ENCODE assay signal across 8 cellular contexts in the genomic region with DNA sequence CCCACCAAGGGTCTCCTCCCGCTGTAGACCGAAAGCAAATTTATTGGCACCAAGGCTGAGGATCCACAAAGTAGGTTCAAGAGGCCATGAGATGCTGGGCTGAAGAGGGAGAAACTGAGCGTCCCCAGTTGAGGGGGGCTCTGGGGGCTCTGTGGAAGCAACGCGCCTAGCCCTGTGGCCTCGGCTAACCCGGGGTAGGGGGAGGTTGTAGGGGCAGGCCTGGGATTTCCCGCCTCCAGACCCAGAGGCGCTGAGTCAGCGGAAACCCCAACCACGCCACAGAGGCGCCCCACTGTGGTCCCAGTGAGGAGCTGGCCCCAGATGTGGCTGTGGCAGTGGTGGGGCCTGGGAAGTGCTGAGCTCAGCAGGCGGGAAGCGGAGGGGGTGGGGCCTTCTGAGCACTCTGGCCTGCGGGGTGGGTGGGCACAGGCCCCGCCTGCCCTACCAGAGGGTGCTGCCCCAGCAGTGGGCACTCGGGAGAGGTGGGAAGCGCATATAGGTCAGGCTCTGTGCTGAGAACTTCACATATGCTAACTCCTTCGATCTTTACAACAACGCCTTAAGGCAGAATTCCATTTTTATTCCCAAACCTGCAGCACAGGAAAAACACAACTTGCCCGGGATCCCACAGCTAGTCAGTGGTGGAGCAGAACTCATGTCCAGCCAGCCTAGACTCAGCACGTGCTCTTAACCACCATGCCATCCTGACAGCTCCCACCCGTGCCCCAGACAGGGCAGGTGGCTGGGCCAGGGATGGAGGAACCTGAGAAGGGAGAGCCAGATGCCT. TPM values are rescaled to one million over a fixed set of nuclear protein-coding genes. Genes with fewer than 3 reads are reported as not detected.
DNase-seq lines count a peak whose midpoint lies in the region; ATAC-seq and TF ChIP-seq lines count a peak whose summit lies in the region.

No MANE protein-coding gene starts in this region.

- no peaks in the 10 kb centered on the region for H3K9me3 ChIP-seq in suprapubic skin

- peaks cover 44% of the 10 kb centered on the region for H3K27me3 Mint-ChIP-seq in activated CD8-positive, alpha-beta memory T cell treated with anti-CD3 and anti-CD28 coated beads, Interleukin-2, amount 10 ng/mL, durations not matched to agents 7 days and 5 days
- H3K27me3 Mint-ChIP-seq in nephron (ENCODE audit: low read depth), result peaks cover 6% of the 10 kb centered on the region

- peak; percentile 87 for ATAC-seq in activated CD8-positive, alpha-beta memory T cell treated with anti-CD3 and anti-CD28 coated beads, Interleukin-2, amount 10 ng/mL, durations not matched to agents 7 days and 5 days
- ATAC-seq in esophagus mucosa, result peak; percentile 40

- no peak for TF ChIP-seq POLR2A in suprapubic skin (IDR thresholded peaks at IDR 0.05)

- H3K27ac ChIP-seq in suprapubic skin, result peak overlapping the region; percentile 78

- no peaks in the 10 kb centered on the region for H3K9me3 Mint-ChIP-seq in activated CD8-positive, alpha-beta memory T cell treated with anti-CD3 and anti-CD28 coated beads, Interleukin-2, amount 10 ng/mL, durations not matched to agents 7 days and 5 days (ENCODE audit: low read depth)
- no peaks in the 10 kb centered on the region for H3K9me3 Mint-ChIP-seq in nephron

- peaks cover 66% of the 10 kb centered on the region for H3K4me1 ChIP-seq in suprapubic skin

- 32% methylated on average over 7 of the region's 23 CpGs for WGBS in suprapubic skin

- H3K36me3 ChIP-seq in suprapubic skin, result no peaks in the 10 kb centered on the region

- H3K4me1 Mint-ChIP-seq in activated CD8-positive, alpha-beta memory T cell treated with anti-CD3 and anti-CD28 coated beads, Interleukin-2, amount 10 ng/mL, durations not matched to agents 7 days and 5 days, result peaks cover 51% of the 10 kb centered on the region
- H3K4me1 Mint-ChIP-seq in nephron, result peaks cover 72% of the 10 kb centered on the region

- H3K27ac Mint-ChIP-seq in activated CD8-positive, alpha-beta memory T cell treated with anti-CD3 and anti-CD28 coated beads, Interleukin-2, amount 10 ng/mL, durations not matched to agents 7 days and 5 days, result peak overlapping the region; percentile 61
- H3K27ac Mint-ChIP-seq in nephron, result peak overlapping the region; percentile 89 to 97 (median 95)

- H3K36me3 Mint-ChIP-seq in activated CD8-positive, alpha-beta memory T cell treated with anti-CD3 and anti-CD28 coated beads, Interleukin-2, amount 10 ng/mL, durations not matched to agents 7 days and 5 days, result no peaks in the 10 kb centered on the region
- no peaks in the 10 kb centered on the region for H3K36me3 Mint-ChIP-seq in nephron (ENCODE audit: low read depth)

- DNase-seq in CD1c-positive myeloid dendritic cell (ENCODE audit: extremely low spot score) (peak; percentile 10), suprapubic skin (ENCODE audit: low spot score in 2 of 2) (peak in 1 of 2 donors; percentile 78), pons (ENCODE audit: low spot score) (no peak), NOMO-1 (lab: John Stamatoyannopoulos, UW; ENCODE audit: unreplicated experiment in 2 of 2) (no peak)
- peak; percentile 40 for DNase-seq in Jurkat, Clone E6-1 (ENCODE audit: low read depth, low spot score)
- peak; percentile 92 for DNase-seq in activated CD8-positive, alpha-beta memory T cell treated with anti-CD3 and anti-CD28 coated beads, Interleukin-2, amount 10 ng/mL, durations not matched to agents 7 days and 5 days

- CTCF ChIA-PET in activated CD8-positive, alpha-beta memory T cell treated with anti-CD3 and anti-CD28 coated beads, Interleukin-2, amount 10 ng/mL, durations not matched to agents 7 days and 5 days (lab: Charles Lee), result interaction anchor here (0.7 to 8.4 kb wide), 13 partner anchors 11 to 260 kb away, joined by 3 to 43 read pairs (median 6); partner anchors contain the start of genes ADGRB2 and PEF1

- peaks cover 6% of the 10 kb centered on the region for H3K27me3 ChIP-seq in suprapubic skin

- TF ChIP-seq EP300 in suprapubic skin (IDR thresholded peaks at IDR 0.05), result no peak

- peak overlapping the region; percentile 31 for H3K4me3 Mint-ChIP-seq in activated CD8-positive, alpha-beta memory T cell treated with anti-CD3 and anti-CD28 coated beads, Interleukin-2, amount 10 ng/mL, durations not matched to agents 7 days and 5 days
- peak overlapping the region; percentile 75 to 90 (median 84) for H3K4me3 Mint-ChIP-seq in nephron

- no peak for TF ChIP-seq CTCF in nephron (IDR thresholded peaks at IDR 0.05; ENCODE audit: unreplicated experiment in 3 of 3)
- peak in 1 of 2 donors; percentile 25 for TF ChIP-seq CTCF in suprapubic skin (IDR thresholded peaks at IDR 0.05)

- H3K4me3 ChIP-seq in Jurkat, Clone E6-1 (ENCODE audit: low read length), result no peak overlapping the region
- peak overlapping the region; percentile 58 for H3K4me3 ChIP-seq in suprapubic skin

RNA-seq across cellular contexts. Expression of gene COL16A1, which starts 1.5 kb away (rescaled TPM):
- polyA plus RNA-seq in Jurkat, Clone E6-1 (2012; ENCODE audit: insufficient read depth, insufficient read length), result 2.5 TPM
- not detected for total RNA-seq in activated CD8-positive, alpha-beta memory T cell treated with anti-CD3 and anti-CD28 coated beads, Interleukin-2, amount 10 ng/mL, durations not matched to agents 7 days and 5 days
- 11.8 TPM for total RNA-seq in esophagus mucosa
- total RNA-seq in suprapubic skin, result 100 to 1,000 TPM in 2 of 4 donors, 10 to 100 TPM in 2; 41.6 to 188 (median 93.1) TPM

RNA-seq across cellular contexts. Expression of gene ADGRB2, which starts 58.9 kb away (rescaled TPM):
- 18.8 TPM for polyA plus RNA-seq in Jurkat, Clone E6-1 (2012; ENCODE audit: insufficient read depth, insufficient read length)
- 1 to 10 TPM in 1 of 2 experiments, under 1 TPM in 1; 0.07 to 1.3 TPM for total RNA-seq in activated CD8-positive, alpha-beta memory T cell treated with anti-CD3 and anti-CD28 coated beads, Interleukin-2, amount 10 ng/mL, durations not matched to agents 7 days and 5 days
- total RNA-seq in esophagus mucosa, result 0.24 TPM
- 1 to 10 TPM; 1.4 to 6.0 (median 2.5) TPM for total RNA-seq in suprapubic skin

Comparison
In these comparisons a context has a peak if more than half of its experiments do, and no peak if none do; other contexts are left out.
1. DNase-seq: peak in CD1c-positive myeloid dendritic cell (single experiment), Jurkat, Clone E6-1 (single experiment) and activated CD8-positive, alpha-beta memory T cell treated with anti-CD3 and anti-CD28 coated beads, Interleukin-2, amount 10 ng/mL, durations not matched to agents 7 days and 5 days (single experiment); none in pons (single experiment) and NOMO-1 (0 of 2).
2. RNA of gene COL16A1, which starts 1.5 kb away (total RNA-seq): 41.6 to 188 TPM in suprapubic skin and 11.8 TPM in esophagus mucosa (single experiment); not detected in activated CD8-positive, alpha-beta memory T cell treated with anti-CD3 and anti-CD28 coated beads, Interleukin-2, amount 10 ng/mL, durations not matched to agents 7 days and 5 days; every median in the first group is over 10 times any median in the second.